In genomic region chr5:64599226-64599625, GRCh38 we compare ENCODE assay signal across 24 cellular contexts.
"Had no signal": no experiment of that assay in that cellular context is flagged by ENCODE, and none has a peak within 500 bp of the region (broad histone marks: within the 10 kb centered on the region; RNA-seq: fewer than 3 reads in every experiment).

No MANE protein-coding gene starts in this region.

- ATAC-seq: HepG2 had no signal

- H3K4me3 ChIP-seq: MG63, SJSA1, SK-N-MC had no signal

- H3K27ac ChIP-seq: SJSA1, SK-N-MC had no signal

- H3K36me3 ChIP-seq: MG63, SJSA1 had no signal

- DNase-seq: IMR-90, Karpas-422, KG1, MG63, NCI-H1092, NCI-H1105 treated with DMSO at 0.1 percent for 48 hours, NCI-H1417 treated with DMSO at 0.1 percent for 48 hours, NCI-H146, NCI-H1694 treated with DMSO at 0.1 percent for 48 hours, NCI-H1930, NCI-H2081, NCI-H2107, NCI-H226, NCI-H446, NCI-H510A, NCI-H524 treated with DMSO at 0.1 percent for 48 hours, NCI-H69, NCI-H774, Right ventricle myocardium superior, RPMI8226, SIG-M5 had no signal

- H3K27me3 ChIP-seq: MG63, SJSA1 had no signal

- H3K9me3 ChIP-seq: MG63, SJSA1 had no signal

- H3K4me1 ChIP-seq: SJSA1 had no signal
